In the genomic region with DNA sequence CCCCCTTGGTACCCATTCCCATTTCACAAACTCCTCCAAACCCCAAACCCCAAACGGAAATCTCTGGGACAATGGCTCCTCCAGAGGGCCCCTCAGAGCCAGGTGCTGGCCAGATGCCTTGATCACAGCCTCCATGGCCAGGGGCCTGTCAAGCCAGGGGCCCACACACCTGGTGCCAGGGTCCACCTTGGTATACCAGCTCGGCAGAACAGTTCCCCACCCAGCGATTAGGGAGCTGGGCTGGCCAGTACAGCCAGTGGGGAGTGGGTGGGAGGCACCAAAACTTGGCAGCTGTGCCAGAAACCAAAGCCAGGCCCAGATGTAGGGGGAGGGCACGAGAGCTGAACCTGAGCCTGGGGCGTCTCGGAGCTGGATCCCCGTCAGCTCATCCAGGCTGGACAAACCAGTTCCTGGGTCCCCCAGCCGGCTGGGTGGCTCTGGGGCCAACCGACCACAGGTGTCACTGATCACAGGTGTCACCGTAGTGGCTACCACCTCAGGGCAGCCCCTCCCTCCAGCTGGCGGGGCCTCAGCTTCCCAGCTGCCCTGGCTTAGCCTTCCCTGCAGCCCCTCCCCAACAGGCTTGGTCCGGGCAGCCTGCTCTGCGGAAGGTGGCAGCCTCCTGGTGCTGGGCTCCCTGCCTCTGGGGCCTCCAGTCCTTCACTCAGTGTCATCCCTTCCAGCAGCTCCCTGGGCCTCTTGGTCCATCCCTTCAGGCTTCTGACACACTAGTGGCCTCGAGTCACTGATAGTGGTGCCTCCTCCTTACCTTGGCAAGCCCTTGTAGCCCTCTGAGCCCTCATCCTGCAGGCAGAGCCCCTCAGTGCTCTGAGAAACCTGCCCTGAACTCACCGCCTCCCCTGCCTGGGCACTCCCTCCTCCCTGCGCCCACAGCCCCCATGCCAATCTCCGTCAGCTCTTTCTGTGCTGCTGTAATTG, we compare ENCODE assay signal across 1 cellular context.
TF ChIP-seq lines count a peak whose summit lies in the region.

No MANE protein-coding gene starts in this region.

TF ChIP-seq in K562, 482 proteins besides CTCF, POLR2A, EP300 and RAD21:
- TF ChIP-seq POLR2G (IDR thresholded peaks at IDR 0.05; ENCODE audit: low read depth, low read length) (peak; percentile 64), SAFB (IDR thresholded peaks at IDR 0.05; ENCODE audit: borderline replicate concordance, low read depth, low read length) (no peak)
